Comparison of ENCODE assay signal across 1 cellular context in genomic region chr16:53495325-53495724, GRCh38.
TF ChIP-seq lines count a peak whose summit lies in the region.

No MANE protein-coding gene starts in this region.

TF ChIP-seq in H1, 55 proteins besides CTCF, POLR2A, EP300 and RAD21:
- TF ChIP-seq TBP (IDR thresholded peaks at IDR 0.05; ENCODE audit: low read depth, low read length): no peak
- TF ChIP-seq TCF12 (IDR thresholded peaks at IDR 0.05; ENCODE audit: low read depth, low read length): no peak
- no peak for TF ChIP-seq BCL11A (IDR thresholded peaks at IDR 0.05; ENCODE audit: low read depth in 2 of 2, low read length in 2 of 2)
- TF ChIP-seq, protein P1, sequence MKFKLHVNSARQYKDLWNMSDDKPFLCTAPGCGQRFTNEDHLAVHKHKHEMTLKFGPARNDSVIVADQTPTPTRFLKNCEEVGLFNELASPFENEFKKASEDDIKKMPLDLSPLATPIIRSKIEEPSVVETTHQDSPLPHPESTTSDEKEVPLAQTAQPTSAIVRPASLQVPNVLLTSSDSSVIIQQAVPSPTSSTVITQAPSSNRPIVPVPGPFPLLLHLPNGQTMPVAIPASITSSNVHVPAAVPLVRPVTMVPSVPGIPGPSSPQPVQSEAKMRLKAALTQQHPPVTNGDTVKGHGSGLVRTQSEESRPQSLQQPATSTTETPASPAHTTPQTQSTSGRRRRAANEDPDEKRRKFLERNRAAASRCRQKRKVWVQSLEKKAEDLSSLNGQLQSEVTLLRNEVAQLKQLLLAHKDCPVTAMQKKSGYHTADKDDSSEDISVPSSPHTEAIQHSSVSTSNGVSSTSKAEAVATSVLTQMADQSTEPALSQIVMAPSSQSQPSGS (IDR thresholded peaks at IDR 0.05; ENCODE audit: low read length): no peak
- TF ChIP-seq SP1 (IDR thresholded peaks at IDR 0.05; ENCODE audit: low read depth, low read length): no peak
- no peak for TF ChIP-seq TAF1 (IDR thresholded peaks at IDR 0.05; ENCODE audit: low read depth, low read length)
- TF ChIP-seq KDM4A (IDR thresholded peaks at IDR 0.05; ENCODE audit: low read depth, low read length, severe bottlenecking): no peak
- TF ChIP-seq, protein P2, sequence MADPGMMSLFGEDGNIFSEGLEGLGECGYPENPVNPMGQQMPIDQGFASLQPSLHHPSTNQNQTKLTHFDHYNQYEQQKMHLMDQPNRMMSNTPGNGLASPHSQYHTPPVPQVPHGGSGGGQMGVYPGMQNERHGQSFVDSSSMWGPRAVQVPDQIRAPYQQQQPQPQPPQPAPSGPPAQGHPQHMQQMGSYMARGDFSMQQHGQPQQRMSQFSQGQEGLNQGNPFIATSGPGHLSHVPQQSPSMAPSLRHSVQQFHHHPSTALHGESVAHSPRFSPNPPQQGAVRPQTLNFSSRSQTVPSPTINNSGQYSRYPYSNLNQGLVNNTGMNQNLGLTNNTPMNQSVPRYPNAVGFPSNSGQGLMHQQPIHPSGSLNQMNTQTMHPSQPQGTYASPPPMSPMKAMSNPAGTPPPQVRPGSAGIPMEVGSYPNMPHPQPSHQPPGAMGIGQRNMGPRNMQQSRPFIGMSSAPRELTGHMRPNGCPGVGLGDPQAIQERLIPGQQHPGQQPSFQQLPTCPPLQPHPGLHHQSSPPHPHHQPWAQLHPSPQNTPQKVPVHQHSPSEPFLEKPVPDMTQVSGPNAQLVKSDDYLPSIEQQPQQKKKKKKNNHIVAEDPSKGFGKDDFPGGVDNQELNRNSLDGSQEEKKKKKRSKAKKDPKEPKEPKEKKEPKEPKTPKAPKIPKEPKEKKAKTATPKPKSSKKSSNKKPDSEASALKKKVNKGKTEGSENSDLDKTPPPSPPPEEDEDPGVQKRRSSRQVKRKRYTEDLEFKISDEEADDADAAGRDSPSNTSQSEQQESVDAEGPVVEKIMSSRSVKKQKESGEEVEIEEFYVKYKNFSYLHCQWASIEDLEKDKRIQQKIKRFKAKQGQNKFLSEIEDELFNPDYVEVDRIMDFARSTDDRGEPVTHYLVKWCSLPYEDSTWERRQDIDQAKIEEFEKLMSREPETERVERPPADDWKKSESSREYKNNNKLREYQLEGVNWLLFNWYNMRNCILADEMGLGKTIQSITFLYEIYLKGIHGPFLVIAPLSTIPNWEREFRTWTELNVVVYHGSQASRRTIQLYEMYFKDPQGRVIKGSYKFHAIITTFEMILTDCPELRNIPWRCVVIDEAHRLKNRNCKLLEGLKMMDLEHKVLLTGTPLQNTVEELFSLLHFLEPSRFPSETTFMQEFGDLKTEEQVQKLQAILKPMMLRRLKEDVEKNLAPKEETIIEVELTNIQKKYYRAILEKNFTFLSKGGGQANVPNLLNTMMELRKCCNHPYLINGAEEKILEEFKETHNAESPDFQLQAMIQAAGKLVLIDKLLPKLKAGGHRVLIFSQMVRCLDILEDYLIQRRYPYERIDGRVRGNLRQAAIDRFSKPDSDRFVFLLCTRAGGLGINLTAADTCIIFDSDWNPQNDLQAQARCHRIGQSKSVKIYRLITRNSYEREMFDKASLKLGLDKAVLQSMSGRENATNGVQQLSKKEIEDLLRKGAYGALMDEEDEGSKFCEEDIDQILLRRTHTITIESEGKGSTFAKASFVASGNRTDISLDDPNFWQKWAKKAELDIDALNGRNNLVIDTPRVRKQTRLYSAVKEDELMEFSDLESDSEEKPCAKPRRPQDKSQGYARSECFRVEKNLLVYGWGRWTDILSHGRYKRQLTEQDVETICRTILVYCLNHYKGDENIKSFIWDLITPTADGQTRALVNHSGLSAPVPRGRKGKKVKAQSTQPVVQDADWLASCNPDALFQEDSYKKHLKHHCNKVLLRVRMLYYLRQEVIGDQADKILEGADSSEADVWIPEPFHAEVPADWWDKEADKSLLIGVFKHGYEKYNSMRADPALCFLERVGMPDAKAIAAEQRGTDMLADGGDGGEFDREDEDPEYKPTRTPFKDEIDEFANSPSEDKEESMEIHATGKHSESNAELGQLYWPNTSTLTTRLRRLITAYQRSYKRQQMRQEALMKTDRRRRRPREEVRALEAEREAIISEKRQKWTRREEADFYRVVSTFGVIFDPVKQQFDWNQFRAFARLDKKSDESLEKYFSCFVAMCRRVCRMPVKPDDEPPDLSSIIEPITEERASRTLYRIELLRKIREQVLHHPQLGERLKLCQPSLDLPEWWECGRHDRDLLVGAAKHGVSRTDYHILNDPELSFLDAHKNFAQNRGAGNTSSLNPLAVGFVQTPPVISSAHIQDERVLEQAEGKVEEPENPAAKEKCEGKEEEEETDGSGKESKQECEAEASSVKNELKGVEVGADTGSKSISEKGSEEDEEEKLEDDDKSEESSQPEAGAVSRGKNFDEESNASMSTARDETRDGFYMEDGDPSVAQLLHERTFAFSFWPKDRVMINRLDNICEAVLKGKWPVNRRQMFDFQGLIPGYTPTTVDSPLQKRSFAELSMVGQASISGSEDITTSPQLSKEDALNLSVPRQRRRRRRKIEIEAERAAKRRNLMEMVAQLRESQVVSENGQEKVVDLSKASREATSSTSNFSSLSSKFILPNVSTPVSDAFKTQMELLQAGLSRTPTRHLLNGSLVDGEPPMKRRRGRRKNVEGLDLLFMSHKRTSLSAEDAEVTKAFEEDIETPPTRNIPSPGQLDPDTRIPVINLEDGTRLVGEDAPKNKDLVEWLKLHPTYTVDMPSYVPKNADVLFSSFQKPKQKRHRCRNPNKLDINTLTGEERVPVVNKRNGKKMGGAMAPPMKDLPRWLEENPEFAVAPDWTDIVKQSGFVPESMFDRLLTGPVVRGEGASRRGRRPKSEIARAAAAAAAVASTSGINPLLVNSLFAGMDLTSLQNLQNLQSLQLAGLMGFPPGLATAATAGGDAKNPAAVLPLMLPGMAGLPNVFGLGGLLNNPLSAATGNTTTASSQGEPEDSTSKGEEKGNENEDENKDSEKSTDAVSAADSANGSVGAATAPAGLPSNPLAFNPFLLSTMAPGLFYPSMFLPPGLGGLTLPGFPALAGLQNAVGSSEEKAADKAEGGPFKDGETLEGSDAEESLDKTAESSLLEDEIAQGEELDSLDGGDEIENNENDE (IDR thresholded peaks at IDR 0.05; ENCODE audit: insufficient replicate concordance, low read length): no peak
- TF ChIP-seq HDAC6 (IDR thresholded peaks at IDR 0.05; ENCODE audit: low read depth, low read length): no peak
- no peak for TF ChIP-seq TEAD4 (IDR thresholded peaks at IDR 0.05; ENCODE audit: low read depth, low read length)
- TF ChIP-seq SRF (IDR thresholded peaks at IDR 0.05; ENCODE audit: low read depth, low read length): no peak
- TF ChIP-seq SAP30 (IDR thresholded peaks at IDR 0.05; ENCODE audit: insufficient read depth, insufficient replicate concordance, low read length): no peak
- no peak for TF ChIP-seq RFX5 (IDR thresholded peaks at IDR 0.05; ENCODE audit: borderline replicate concordance, low read depth, low read length)
- TF ChIP-seq CEBPB (IDR thresholded peaks at IDR 0.05; ENCODE audit: low read depth, low read length): no peak
- TF ChIP-seq CBX8 (IDR thresholded peaks at IDR 0.05; ENCODE audit: borderline replicate concordance, low read depth, low read length): no peak
- no peak for TF ChIP-seq JUND (IDR thresholded peaks at IDR 0.05; ENCODE audit: low read length)
- TF ChIP-seq TAF7 (optimal IDR thresholded peaks at IDR 0.05; ENCODE audit: borderline replicate concordance, low read depth, low read length): no peak
- TF ChIP-seq RBBP5 (IDR thresholded peaks at IDR 0.05; ENCODE audit: borderline replicate concordance, low read depth, low read length): no peak
- TF ChIP-seq CREB1 (IDR thresholded peaks at IDR 0.05): no peak
